ENCODE assay signal across 2 cellular contexts in the genomic region with DNA sequence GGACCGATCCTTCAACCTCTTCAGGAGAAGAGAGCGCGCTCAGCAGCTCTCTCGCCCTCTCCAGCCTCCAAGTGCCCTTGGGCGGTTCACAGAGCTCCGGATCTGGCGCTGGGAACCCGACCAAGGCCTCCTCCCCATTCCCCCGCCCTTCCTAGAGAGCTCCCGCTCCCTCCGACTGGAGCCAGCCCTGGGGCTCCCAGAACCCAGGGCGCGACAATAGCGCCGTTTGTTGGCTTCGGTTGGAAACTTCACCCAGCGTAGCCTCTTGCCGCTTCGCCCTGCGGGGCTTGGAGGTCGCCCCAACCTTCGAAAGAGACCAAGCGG.
TF ChIP-seq lines count a peak whose summit lies in the region.

No MANE protein-coding gene starts in this region.

TF ChIP-seq in IMR-90, 13 proteins besides CTCF, POLR2A, EP300 and RAD21:
- TF ChIP-seq BHLHE40 (IDR thresholded peaks at IDR 0.05; ENCODE audit: low read depth, low read length), result no peak
- TF ChIP-seq SMC3 (IDR thresholded peaks at IDR 0.05; ENCODE audit: low read depth, low read length), result no peak
- no peak for TF ChIP-seq CHD1 (IDR thresholded peaks at IDR 0.05; ENCODE audit: low read depth, low read length)
- TF ChIP-seq RFX5 (IDR thresholded peaks at IDR 0.05; ENCODE audit: low read depth, low read length), result no peak
- TF ChIP-seq, protein P1, sequence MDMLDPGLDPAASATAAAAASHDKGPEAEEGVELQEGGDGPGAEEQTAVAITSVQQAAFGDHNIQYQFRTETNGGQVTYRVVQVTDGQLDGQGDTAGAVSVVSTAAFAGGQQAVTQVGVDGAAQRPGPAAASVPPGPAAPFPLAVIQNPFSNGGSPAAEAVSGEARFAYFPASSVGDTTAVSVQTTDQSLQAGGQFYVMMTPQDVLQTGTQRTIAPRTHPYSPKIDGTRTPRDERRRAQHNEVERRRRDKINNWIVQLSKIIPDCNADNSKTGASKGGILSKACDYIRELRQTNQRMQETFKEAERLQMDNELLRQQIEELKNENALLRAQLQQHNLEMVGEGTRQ (IDR thresholded peaks at IDR 0.05; ENCODE audit: low read depth, low read length), result no peak
TF ChIP-seq in IMR-90: peak in this region for 0.

TF ChIP-seq in H1, 55 proteins besides CTCF, POLR2A, EP300 and RAD21:
- TF ChIP-seq, protein P2, sequence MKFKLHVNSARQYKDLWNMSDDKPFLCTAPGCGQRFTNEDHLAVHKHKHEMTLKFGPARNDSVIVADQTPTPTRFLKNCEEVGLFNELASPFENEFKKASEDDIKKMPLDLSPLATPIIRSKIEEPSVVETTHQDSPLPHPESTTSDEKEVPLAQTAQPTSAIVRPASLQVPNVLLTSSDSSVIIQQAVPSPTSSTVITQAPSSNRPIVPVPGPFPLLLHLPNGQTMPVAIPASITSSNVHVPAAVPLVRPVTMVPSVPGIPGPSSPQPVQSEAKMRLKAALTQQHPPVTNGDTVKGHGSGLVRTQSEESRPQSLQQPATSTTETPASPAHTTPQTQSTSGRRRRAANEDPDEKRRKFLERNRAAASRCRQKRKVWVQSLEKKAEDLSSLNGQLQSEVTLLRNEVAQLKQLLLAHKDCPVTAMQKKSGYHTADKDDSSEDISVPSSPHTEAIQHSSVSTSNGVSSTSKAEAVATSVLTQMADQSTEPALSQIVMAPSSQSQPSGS (IDR thresholded peaks at IDR 0.05; ENCODE audit: low read length), result no peak
- TF ChIP-seq, protein P3, sequence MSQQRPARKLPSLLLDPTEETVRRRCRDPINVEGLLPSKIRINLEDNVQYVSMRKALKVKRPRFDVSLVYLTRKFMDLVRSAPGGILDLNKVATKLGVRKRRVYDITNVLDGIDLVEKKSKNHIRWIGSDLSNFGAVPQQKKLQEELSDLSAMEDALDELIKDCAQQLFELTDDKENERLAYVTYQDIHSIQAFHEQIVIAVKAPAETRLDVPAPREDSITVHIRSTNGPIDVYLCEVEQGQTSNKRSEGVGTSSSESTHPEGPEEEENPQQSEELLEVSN (IDR thresholded peaks at IDR 0.05), result no peak
- TF ChIP-seq, protein P4, sequence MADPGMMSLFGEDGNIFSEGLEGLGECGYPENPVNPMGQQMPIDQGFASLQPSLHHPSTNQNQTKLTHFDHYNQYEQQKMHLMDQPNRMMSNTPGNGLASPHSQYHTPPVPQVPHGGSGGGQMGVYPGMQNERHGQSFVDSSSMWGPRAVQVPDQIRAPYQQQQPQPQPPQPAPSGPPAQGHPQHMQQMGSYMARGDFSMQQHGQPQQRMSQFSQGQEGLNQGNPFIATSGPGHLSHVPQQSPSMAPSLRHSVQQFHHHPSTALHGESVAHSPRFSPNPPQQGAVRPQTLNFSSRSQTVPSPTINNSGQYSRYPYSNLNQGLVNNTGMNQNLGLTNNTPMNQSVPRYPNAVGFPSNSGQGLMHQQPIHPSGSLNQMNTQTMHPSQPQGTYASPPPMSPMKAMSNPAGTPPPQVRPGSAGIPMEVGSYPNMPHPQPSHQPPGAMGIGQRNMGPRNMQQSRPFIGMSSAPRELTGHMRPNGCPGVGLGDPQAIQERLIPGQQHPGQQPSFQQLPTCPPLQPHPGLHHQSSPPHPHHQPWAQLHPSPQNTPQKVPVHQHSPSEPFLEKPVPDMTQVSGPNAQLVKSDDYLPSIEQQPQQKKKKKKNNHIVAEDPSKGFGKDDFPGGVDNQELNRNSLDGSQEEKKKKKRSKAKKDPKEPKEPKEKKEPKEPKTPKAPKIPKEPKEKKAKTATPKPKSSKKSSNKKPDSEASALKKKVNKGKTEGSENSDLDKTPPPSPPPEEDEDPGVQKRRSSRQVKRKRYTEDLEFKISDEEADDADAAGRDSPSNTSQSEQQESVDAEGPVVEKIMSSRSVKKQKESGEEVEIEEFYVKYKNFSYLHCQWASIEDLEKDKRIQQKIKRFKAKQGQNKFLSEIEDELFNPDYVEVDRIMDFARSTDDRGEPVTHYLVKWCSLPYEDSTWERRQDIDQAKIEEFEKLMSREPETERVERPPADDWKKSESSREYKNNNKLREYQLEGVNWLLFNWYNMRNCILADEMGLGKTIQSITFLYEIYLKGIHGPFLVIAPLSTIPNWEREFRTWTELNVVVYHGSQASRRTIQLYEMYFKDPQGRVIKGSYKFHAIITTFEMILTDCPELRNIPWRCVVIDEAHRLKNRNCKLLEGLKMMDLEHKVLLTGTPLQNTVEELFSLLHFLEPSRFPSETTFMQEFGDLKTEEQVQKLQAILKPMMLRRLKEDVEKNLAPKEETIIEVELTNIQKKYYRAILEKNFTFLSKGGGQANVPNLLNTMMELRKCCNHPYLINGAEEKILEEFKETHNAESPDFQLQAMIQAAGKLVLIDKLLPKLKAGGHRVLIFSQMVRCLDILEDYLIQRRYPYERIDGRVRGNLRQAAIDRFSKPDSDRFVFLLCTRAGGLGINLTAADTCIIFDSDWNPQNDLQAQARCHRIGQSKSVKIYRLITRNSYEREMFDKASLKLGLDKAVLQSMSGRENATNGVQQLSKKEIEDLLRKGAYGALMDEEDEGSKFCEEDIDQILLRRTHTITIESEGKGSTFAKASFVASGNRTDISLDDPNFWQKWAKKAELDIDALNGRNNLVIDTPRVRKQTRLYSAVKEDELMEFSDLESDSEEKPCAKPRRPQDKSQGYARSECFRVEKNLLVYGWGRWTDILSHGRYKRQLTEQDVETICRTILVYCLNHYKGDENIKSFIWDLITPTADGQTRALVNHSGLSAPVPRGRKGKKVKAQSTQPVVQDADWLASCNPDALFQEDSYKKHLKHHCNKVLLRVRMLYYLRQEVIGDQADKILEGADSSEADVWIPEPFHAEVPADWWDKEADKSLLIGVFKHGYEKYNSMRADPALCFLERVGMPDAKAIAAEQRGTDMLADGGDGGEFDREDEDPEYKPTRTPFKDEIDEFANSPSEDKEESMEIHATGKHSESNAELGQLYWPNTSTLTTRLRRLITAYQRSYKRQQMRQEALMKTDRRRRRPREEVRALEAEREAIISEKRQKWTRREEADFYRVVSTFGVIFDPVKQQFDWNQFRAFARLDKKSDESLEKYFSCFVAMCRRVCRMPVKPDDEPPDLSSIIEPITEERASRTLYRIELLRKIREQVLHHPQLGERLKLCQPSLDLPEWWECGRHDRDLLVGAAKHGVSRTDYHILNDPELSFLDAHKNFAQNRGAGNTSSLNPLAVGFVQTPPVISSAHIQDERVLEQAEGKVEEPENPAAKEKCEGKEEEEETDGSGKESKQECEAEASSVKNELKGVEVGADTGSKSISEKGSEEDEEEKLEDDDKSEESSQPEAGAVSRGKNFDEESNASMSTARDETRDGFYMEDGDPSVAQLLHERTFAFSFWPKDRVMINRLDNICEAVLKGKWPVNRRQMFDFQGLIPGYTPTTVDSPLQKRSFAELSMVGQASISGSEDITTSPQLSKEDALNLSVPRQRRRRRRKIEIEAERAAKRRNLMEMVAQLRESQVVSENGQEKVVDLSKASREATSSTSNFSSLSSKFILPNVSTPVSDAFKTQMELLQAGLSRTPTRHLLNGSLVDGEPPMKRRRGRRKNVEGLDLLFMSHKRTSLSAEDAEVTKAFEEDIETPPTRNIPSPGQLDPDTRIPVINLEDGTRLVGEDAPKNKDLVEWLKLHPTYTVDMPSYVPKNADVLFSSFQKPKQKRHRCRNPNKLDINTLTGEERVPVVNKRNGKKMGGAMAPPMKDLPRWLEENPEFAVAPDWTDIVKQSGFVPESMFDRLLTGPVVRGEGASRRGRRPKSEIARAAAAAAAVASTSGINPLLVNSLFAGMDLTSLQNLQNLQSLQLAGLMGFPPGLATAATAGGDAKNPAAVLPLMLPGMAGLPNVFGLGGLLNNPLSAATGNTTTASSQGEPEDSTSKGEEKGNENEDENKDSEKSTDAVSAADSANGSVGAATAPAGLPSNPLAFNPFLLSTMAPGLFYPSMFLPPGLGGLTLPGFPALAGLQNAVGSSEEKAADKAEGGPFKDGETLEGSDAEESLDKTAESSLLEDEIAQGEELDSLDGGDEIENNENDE (IDR thresholded peaks at IDR 0.05; ENCODE audit: insufficient replicate concordance, low read length), result no peak
- TF ChIP-seq CREB1 (IDR thresholded peaks at IDR 0.05) (no peak), CHD2 (IDR thresholded peaks at IDR 0.05; ENCODE audit: low read length) (no peak), KDM1A (IDR thresholded peaks at IDR 0.05; ENCODE audit: borderline replicate concordance, low read length) (no peak), TEAD4 (IDR thresholded peaks at IDR 0.05; ENCODE audit: low read depth, low read length) (no peak)
